27 cellular contexts compared by ENCODE assay signal in the genomic region with DNA sequence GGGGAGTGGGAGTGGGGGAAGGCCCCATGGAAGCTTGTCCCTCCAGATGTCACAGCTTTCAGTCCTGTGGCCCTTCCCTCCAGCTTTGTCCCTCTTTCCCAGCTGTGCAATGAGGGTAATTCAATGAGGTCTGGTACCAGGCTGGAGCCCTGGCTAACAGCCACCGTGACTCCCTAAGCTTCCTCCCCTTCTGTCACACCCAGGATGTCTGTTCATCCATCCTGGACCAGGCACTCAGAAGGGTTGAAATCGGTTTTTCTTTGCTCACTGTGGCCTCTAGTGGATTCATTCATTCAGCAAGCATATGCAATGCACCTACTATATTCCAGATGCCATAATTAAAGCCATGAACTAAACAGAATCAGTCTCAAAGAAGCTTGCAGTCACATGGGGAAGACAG.
DNase-seq lines count a peak whose midpoint lies in the region; ATAC-seq and TF ChIP-seq lines count a peak whose summit lies in the region.
"Had no signal": no experiment of that assay in that cellular context is flagged by ENCODE, and none has a peak within 500 bp of the region (broad histone marks: within the 10 kb centered on the region; RNA-seq: fewer than 3 reads in every experiment).

No MANE protein-coding gene starts in this region.

- no peaks in the 10 kb centered on the region for H3K36me3 ChIP-seq in brain microvascular endothelial cell (replicated peaks)
- H3K36me3 ChIP-seq: ascending aorta, transverse colon had no signal

- no peaks in the 10 kb centered on the region for H3K36me3 Mint-ChIP-seq in effector memory CD8-positive, alpha-beta T cell (ENCODE audit: insufficient read depth)
- H3K36me3 Mint-ChIP-seq: activated naive CD8-positive, alpha-beta T cell; CD8-positive, alpha-beta memory T cell; IgD-negative memory B cell; naive thymus-derived CD8-positive, alpha-beta T cell had no signal

- peaks cover 22 to 64% of the 10 kb centered on the region in 2 donors for H3K27me3 Mint-ChIP-seq in effector memory CD8-positive, alpha-beta T cell

- no peak for ATAC-seq in effector memory CD8-positive, alpha-beta T cell (replicated peaks)
- ATAC-seq: activated CD8-positive, alpha-beta T cell treated with anti-CD3 and anti-CD28 coated beads for 36 hours; naive thymus-derived CD8-positive, alpha-beta T cell had no signal

- no peaks in the 10 kb centered on the region for H3K27me3 ChIP-seq in brain microvascular endothelial cell (replicated peaks)
- H3K27me3 ChIP-seq: ascending aorta, transverse colon had no signal

- no peaks in the 10 kb centered on the region for H3K9me3 Mint-ChIP-seq in effector memory CD8-positive, alpha-beta T cell
- H3K9me3 Mint-ChIP-seq: activated CD8-positive, alpha-beta T cell treated with anti-CD3 and anti-CD28 coated beads for 36 hours; activated T-helper 2 cell treated with anti-CD3 and anti-CD28 coated beads, Interferon-gamma antibody, Interleukin-2, Interleukin-4, amounts not matched to agents 10 μg/mL and 5 μg/mL and 100 μg/mL, durations not matched to agents 14 hours and 24 hours and 36 hours; CD8-positive, alpha-beta memory T cell; IgD-negative memory B cell; naive thymus-derived CD8-positive, alpha-beta T cell; T-helper 1 cell treated with Interleukin-12 subunit alpha and Interleukin-12 subunit beta and Interleukin-4 antibody, amounts not matched to agents 30 μg/mL and 1 μg/mL, for 36 hours had no signal

- TF ChIP-seq CTCF in brain microvascular endothelial cell (IDR thresholded peaks at IDR 0.05; ENCODE audit: low read depth, low read length, missing control alignments), result no peak

- in situ Hi-C loops in brain microvascular endothelial cell (cut with HindIII; ENCODE audit: low pct_ligation_motif_present, low sequenced_read_pairs), result no loop called here

- H3K27ac ChIP-seq in angular gyrus (ENCODE audit: low read depth, low read length) (peak overlapping the region; percentile 52), brain microvascular endothelial cell (no peak overlapping the region)
- H3K27ac ChIP-seq: ascending aorta, transverse colon had no signal

- H3K27ac Mint-ChIP-seq in effector memory CD8-positive, alpha-beta T cell, result no peak overlapping the region
- H3K27ac Mint-ChIP-seq: activated CD8-positive, alpha-beta T cell treated with anti-CD3 and anti-CD28 coated beads for 36 hours; activated naive CD8-positive, alpha-beta T cell; activated T-helper 2 cell treated with anti-CD3 and anti-CD28 coated beads, Interferon-gamma antibody, Interleukin-2, Interleukin-4, amounts not matched to agents 10 μg/mL and 5 μg/mL and 100 μg/mL, durations not matched to agents 14 hours and 24 hours and 36 hours; B cell; CD8-positive, alpha-beta memory T cell; IgD-negative memory B cell; naive thymus-derived CD8-positive, alpha-beta T cell; T-helper 1 cell treated with Interleukin-12 subunit alpha and Interleukin-12 subunit beta and Interleukin-4 antibody, amounts not matched to agents 30 μg/mL and 1 μg/mL, for 36 hours had no signal

- DNase-seq in NCI-H2196 (lab: John Stamatoyannopoulos, UW; ENCODE audit: unreplicated experiment), result peak; percentile 11
- no peak for DNase-seq in NCI-H2196 treated with DMSO at 0.1 percent for 48 hours (lab: John Stamatoyannopoulos, UW; ENCODE audit: unreplicated experiment)
- DNase-seq in NCI-H1694 treated with DMSO at 0.1 percent for 48 hours (lab: John Stamatoyannopoulos, UW), result peak; percentile 78
- DNase-seq in middle frontal gyrus (ENCODE audit: extremely low spot score, low spot score), result peak; percentile 8
- no peak for DNase-seq in effector memory CD8-positive, alpha-beta T cell
- no peak for DNase-seq in Ammon's horn (ENCODE audit: low spot score)
- no peak for DNase-seq in brain microvascular endothelial cell
- DNase-seq: 8988T; activated CD4-positive, alpha-beta T cell treated with anti-CD3 and anti-CD28 coated beads for 1 hour; activated CD8-positive, alpha-beta T cell treated with anti-CD3 and anti-CD28 coated beads for 36 hours; CD8-positive, alpha-beta memory T cell; islet precursor cell; midbrain; naive thymus-derived CD8-positive, alpha-beta T cell; NCI-H1417; NCI-H2081 treated with DMSO at 0.1 percent for 48 hours; NCI-H510A; retina; small intestine; transverse colon had no signal

- no peak overlapping the region for H3K4me3 Mint-ChIP-seq in effector memory CD8-positive, alpha-beta T cell
- H3K4me3 Mint-ChIP-seq: activated CD8-positive, alpha-beta T cell treated with anti-CD3 and anti-CD28 coated beads for 36 hours; activated naive CD8-positive, alpha-beta T cell; B cell; CD8-positive, alpha-beta memory T cell; IgD-negative memory B cell; naive thymus-derived CD8-positive, alpha-beta T cell; T-helper 1 cell treated with Interleukin-12 subunit alpha and Interleukin-12 subunit beta and Interleukin-4 antibody, amounts not matched to agents 30 μg/mL and 1 μg/mL, for 36 hours had no signal

- H3K4me1 Mint-ChIP-seq in effector memory CD8-positive, alpha-beta T cell (ENCODE audit: low read depth in 2 of 2), result no peaks in the 10 kb centered on the region
- H3K4me1 Mint-ChIP-seq: B cell; CD8-positive, alpha-beta memory T cell had no signal

- no peak overlapping the region for H3K4me3 ChIP-seq in brain microvascular endothelial cell (ENCODE audit: low read depth, low read length)
- H3K4me3 ChIP-seq: ascending aorta, transverse colon had no signal

Comparison
In these comparisons a context has a peak if more than half of its experiments do, and no peak if none do; other contexts are left out.
1. DNase-seq: peak in NCI-H2196 (single experiment), NCI-H1694 treated with DMSO at 0.1 percent for 48 hours (single experiment) and middle frontal gyrus (single experiment); none in NCI-H2196 treated with DMSO at 0.1 percent for 48 hours (single experiment), effector memory CD8-positive, alpha-beta T cell (0 of 3), Ammon's horn (single experiment) and brain microvascular endothelial cell (single experiment).